1 cellular context compared by ENCODE assay signal in the genomic region with DNA sequence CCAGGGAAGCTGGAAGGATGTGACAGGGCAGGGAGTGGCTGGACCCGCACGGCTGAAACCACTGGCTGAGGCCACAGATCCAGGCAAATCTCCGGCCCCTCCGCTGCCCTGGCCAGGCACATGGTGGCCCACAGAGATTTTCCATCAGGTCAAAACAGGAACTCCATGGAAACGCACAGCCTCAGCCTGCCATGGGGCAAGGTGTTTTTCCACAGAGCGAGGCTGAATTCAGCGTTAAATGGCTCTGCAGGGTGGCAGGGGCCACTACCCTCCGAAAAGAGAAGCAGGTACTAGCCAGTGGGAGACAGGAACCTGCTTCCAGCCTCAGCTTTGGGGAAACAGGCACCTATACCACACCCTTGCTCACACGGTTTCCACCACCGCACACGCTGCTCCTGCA.
TF ChIP-seq lines count a peak whose summit lies in the region.

No MANE protein-coding gene starts in this region.

TF ChIP-seq in GM12878, 131 proteins besides CTCF, POLR2A, EP300 and RAD21 (continued from another document):
- TF ChIP-seq, protein P1, sequence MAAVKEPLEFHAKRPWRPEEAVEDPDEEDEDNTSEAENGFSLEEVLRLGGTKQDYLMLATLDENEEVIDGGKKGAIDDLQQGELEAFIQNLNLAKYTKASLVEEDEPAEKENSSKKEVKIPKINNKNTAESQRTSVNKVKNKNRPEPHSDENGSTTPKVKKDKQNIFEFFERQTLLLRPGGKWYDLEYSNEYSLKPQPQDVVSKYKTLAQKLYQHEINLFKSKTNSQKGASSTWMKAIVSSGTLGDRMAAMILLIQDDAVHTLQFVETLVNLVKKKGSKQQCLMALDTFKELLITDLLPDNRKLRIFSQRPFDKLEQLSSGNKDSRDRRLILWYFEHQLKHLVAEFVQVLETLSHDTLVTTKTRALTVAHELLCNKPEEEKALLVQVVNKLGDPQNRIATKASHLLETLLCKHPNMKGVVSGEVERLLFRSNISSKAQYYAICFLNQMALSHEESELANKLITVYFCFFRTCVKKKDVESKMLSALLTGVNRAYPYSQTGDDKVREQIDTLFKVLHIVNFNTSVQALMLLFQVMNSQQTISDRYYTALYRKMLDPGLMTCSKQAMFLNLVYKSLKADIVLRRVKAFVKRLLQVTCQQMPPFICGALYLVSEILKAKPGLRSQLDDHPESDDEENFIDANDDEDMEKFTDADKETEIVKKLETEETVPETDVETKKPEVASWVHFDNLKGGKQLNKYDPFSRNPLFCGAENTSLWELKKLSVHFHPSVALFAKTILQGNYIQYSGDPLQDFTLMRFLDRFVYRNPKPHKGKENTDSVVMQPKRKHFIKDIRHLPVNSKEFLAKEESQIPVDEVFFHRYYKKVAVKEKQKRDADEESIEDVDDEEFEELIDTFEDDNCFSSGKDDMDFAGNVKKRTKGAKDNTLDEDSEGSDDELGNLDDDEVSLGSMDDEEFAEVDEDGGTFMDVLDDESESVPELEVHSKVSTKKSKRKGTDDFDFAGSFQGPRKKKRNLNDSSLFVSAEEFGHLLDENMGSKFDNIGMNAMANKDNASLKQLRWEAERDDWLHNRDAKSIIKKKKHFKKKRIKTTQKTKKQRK (IDR thresholded peaks at IDR 0.05; ENCODE audit: low read depth, low read length) = no peak
